1 cellular context compared by ENCODE assay signal in the genomic region with DNA sequence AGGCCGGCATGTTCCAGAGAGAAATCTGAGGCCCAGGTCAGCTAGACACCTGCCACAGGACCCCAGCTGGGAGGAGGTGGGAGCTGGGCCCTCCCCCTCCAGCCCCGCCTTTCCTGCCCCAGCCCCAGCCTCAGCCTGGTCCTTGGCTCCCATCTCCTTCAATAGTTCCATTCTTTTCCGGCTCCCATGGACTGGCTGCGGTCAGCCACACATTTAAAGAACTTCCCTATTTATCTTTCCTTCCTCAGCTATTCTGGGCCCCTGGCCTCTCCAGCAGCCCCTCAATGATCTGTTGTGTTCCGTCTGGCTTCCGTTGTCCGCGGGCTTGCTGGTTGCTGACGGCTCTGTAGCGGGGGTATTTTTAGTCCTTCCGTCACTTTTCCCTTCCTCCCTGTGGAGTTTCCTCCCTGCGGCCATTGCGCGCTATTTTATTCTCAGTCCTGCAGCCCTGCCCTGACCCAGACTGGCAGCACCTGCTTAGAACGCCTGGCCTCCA.
TF ChIP-seq lines count a peak whose summit lies in the region.

No MANE protein-coding gene starts in this region.

TF ChIP-seq in SK-N-SH, 30 proteins besides CTCF, POLR2A, EP300 and RAD21 (continued from another document):
- no peak for TF ChIP-seq MXI1 (IDR thresholded peaks at IDR 0.05; ENCODE audit: low read depth, low read length)
- no peak for TF ChIP-seq POLR2AphosphoS5 (IDR thresholded peaks at IDR 0.05; ENCODE audit: low read depth, low read length)
- TF ChIP-seq, protein P1, sequence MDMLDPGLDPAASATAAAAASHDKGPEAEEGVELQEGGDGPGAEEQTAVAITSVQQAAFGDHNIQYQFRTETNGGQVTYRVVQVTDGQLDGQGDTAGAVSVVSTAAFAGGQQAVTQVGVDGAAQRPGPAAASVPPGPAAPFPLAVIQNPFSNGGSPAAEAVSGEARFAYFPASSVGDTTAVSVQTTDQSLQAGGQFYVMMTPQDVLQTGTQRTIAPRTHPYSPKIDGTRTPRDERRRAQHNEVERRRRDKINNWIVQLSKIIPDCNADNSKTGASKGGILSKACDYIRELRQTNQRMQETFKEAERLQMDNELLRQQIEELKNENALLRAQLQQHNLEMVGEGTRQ (IDR thresholded peaks at IDR 0.05; ENCODE audit: borderline replicate concordance, low read depth, low read length): no peak
- no peak for TF ChIP-seq MEF2A (IDR thresholded peaks at IDR 0.05; ENCODE audit: borderline replicate concordance, low read depth)
- no peak for TF ChIP-seq GABPA (IDR thresholded peaks at IDR 0.05; ENCODE audit: low read depth)
- no peak for TF ChIP-seq JUND (IDR thresholded peaks at IDR 0.05)
- TF ChIP-seq FOSL2 (IDR thresholded peaks at IDR 0.05; ENCODE audit: borderline replicate concordance, low read depth): no peak
- no peak for TF ChIP-seq TAF1 (IDR thresholded peaks at IDR 0.05; ENCODE audit: borderline replicate concordance, low read depth, low read length)
- no peak for TF ChIP-seq SIN3A (IDR thresholded peaks at IDR 0.05; ENCODE audit: borderline replicate concordance, low read depth, low read length)
- no peak for TF ChIP-seq EZH2phosphoT487 (IDR thresholded peaks at IDR 0.05; ENCODE audit: borderline replicate concordance, low read depth)
- TF ChIP-seq RFX5 (IDR thresholded peaks at IDR 0.05; ENCODE audit: low read length): no peak
- no peak for TF ChIP-seq ELF1 (IDR thresholded peaks at IDR 0.05)
TF ChIP-seq in SK-N-SH: peak in this region for 0.
